Comparison of ENCODE assay signal across 9 cellular contexts in genomic region chr12:104741072-104741471, GRCh38.
DNase-seq lines count a peak whose midpoint lies in the region; ATAC-seq and TF ChIP-seq lines count a peak whose summit lies in the region.
"Had no signal": no experiment of that assay in that cellular context is flagged by ENCODE, and none has a peak within 500 bp of the region (broad histone marks: within the 10 kb centered on the region; RNA-seq: fewer than 3 reads in every experiment).

No MANE protein-coding gene starts in this region.

- ATAC-seq in GM19328 (IDR thresholded peaks at IDR 0.05; ENCODE audit: unreplicated experiment) (peak; percentile 25), HG03095 (IDR thresholded peaks at IDR 0.05; ENCODE audit: unreplicated experiment) (peak; percentile 14)

- H3K36me3 ChIP-seq in BLaER1 = no peaks in the 10 kb centered on the region

- no peaks in the 10 kb centered on the region for H3K9me3 ChIP-seq in BLaER1
- H3K9me3 ChIP-seq: Caco-2 had no signal

- H3K9ac ChIP-seq in BLaER1 = peak overlapping the region; percentile 45; the same call in 1 of the 2 replicates

- H3K36me3 Mint-ChIP-seq in brain = no peaks in the 10 kb centered on the region

- H3K27ac ChIP-seq in BLaER1 = peak overlapping the region; percentile 9

- H3K27me3 Mint-ChIP-seq in brain = no peaks in the 10 kb centered on the region

- in situ Hi-C loops in GM13977 (cut with MboI; ENCODE audit: low pct_unique_long_range_greater_than_20kb, low sequenced_read_pairs, unreplicated experiment) = no loop called here

- H3K27me3 ChIP-seq in BLaER1 = no peaks in the 10 kb centered on the region

- H3K4me1 Mint-ChIP-seq in brain = peaks cover 79% of the 10 kb centered on the region

- peak overlapping the region; percentile 77 for H3K4me2 ChIP-seq in BLaER1

- no peak overlapping the region; the same call in 1 of the 2 replicates for H3K4me3 ChIP-seq in BLaER1

- no peak for DNase-seq in NCI-H2029 treated with DMSO at 0.1 percent for 48 hours (lab: John Stamatoyannopoulos, UW)
- DNase-seq in NCI-H1436 (lab: John Stamatoyannopoulos, UW) = no peak
- DNase-seq in GM13977 (ENCODE audit: low spot score) = no peak
- DNase-seq in stimulated activated naive CD4-positive, alpha-beta T cell (lab: John Stamatoyannopoulos, UW) = no peak
- DNase-seq: Caco-2 had no signal

- H3K27ac Mint-ChIP-seq in brain = peak overlapping the region in 4 of 5 experiments; percentile 79 to 97 (median 88)

- H4K20me1 ChIP-seq in BLaER1 = peaks cover 100% of the 10 kb centered on the region

- H3K4me1 ChIP-seq in BLaER1 = peaks cover 91% of the 10 kb centered on the region
- H3K4me1 ChIP-seq: Caco-2 had no signal

- peaks cover 0 to 10% (median 3%) of the 10 kb centered on the region in 5 experiments for H3K9me3 Mint-ChIP-seq in brain

- H3K4me3 Mint-ChIP-seq in brain = peak overlapping the region in 1 of 5 experiments; percentile 31

- TF ChIP-seq CTCF in brain (conservative IDR thresholded peaks at IDR 0.05) (no peak), GM13977 (IDR thresholded peaks at IDR 0.05; ENCODE audit: extremely low read depth, insufficient read depth, missing control alignments) (no peak)
